Comparison of ENCODE assay signal across 33 cellular contexts in the genomic region with DNA sequence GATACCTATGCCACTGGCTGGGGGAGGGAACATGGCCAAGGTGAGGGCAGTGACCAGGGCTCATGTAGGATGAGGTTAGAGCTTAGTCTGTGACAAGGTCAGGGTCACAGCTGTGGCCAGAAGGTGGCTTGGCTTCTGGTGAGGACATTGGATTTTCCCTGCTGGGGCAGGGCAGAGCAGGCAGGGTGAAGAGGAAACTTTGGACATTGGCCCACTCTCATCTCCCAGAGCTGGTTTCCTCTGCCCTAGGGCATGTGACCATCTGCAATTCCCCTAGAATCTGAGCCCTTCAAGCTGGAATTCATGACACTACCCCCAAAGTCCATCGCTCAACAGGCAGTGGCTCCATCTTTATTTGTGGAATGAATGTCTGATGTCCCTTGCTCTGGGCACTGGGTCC. TPM values are rescaled to one million over a fixed set of nuclear protein-coding genes. Genes with fewer than 3 reads are reported as not detected.
"Had no signal": no experiment of that assay in that cellular context is flagged by ENCODE, and none has a peak within 500 bp of the region (broad histone marks: within the 10 kb centered on the region; RNA-seq: fewer than 3 reads in every experiment).

No MANE protein-coding gene starts in this region.

- DNase-seq: activated B cell treated with CpG ODN at 0.5 μM for 24 hours; activated CD4-positive, alpha-beta memory T cell treated with anti-CD3 and anti-CD28 coated beads, Interleukin-2, amount 10 ng/mL, durations not matched to agents 7 days and 5 days; activated CD4-positive, alpha-beta T cell treated with anti-CD3 and anti-CD28 coated beads for 1 hour; activated CD4-positive, alpha-beta T cell treated with anti-CD3 and anti-CD28 coated beads for 36 hours; activated CD4-positive, alpha-beta T cell treated with anti-CD3 and anti-CD28 coated beads for 48 hours; activated CD4-positive, alpha-beta T cell treated with anti-CD3 and anti-CD28 coated beads, Interleukin-2, amount 10 ng/mL, durations not matched to agents 7 days and 5 days; activated CD4-positive, alpha-beta T cell treated with anti-CD3 and anti-CD28 coated beads, Interleukin-2, amount 50 U/mL, for 48 hours; activated CD8-positive, alpha-beta memory T cell treated with anti-CD3 and anti-CD28 coated beads for 24 hours; activated CD8-positive, alpha-beta memory T cell treated with anti-CD3 and anti-CD28 coated beads, Interleukin-2, amount 10 ng/mL, durations not matched to agents 7 days and 5 days; activated CD8-positive, alpha-beta memory T cell treated with anti-CD3 and anti-CD28 coated beads, Interleukin-2, amount 50 U/mL, for 48 hours; activated CD8-positive, alpha-beta T cell treated with anti-CD3 and anti-CD28 coated beads, Interleukin-2, amount 10 ng/mL, durations not matched to agents 7 days and 5 days; activated effector memory CD4-positive, alpha-beta T cell treated with Interleukin-2 at 50 U/mL for 16 hours; activated gamma-delta T cell; activated naive CD4-positive, alpha-beta T cell treated with anti-CD3 and anti-CD28 coated beads, Interleukin-2, amount 10 ng/mL, durations not matched to agents 7 days and 5 days; activated naive CD4-positive, alpha-beta T cell treated with Interleukin-2 at 50 U/mL for 16 hours; activated naive CD8-positive, alpha-beta T cell treated with anti-CD3 and anti-CD28 coated beads, Interleukin-2, amount 10 ng/mL, durations not matched to agents 7 days and 5 days; activated naive CD8-positive, alpha-beta T cell treated with anti-CD3 and anti-CD28 coated beads, Interleukin-2, amount 50 U/mL, for 24 hours; activated T-cell treated with anti-CD3 and anti-CD28 coated beads, Interleukin-2, amount 50 U/mL, for 24 hours; activated T-cell treated with anti-CD3 and anti-CD28 coated beads, Interleukin-2, amount 50 U/mL, for 48 hours; amygdala; anterior cingulate cortex; caudate nucleus; cerebellar nuclear complex; T-helper 1 cell; T-helper 2 cell; T-helper 9 cell had no signal

- H3K9me3 ChIP-seq: ascending aorta had no signal

- FAIRE-seq: bronchial epithelial cell, TTC549 had no signal

- H3K4me3 ChIP-seq: ascending aorta, cardiac muscle cell had no signal

- H3K27ac ChIP-seq: ascending aorta, cardiac muscle cell, VCaP had no signal

- ATAC-seq: activated CD4-positive, alpha-beta T cell treated with anti-CD3 and anti-CD28 coated beads for 36 hours; activated CD8-positive, alpha-beta memory T cell treated with anti-CD3 and anti-CD28 coated beads, Interleukin-2, amount 10 ng/mL, durations not matched to agents 7 days and 5 days; activated CD8-positive, alpha-beta T cell treated with anti-CD3 and anti-CD28 coated beads, Interleukin-2, amount 10 ng/mL, durations not matched to agents 7 days and 5 days; activated naive CD8-positive, alpha-beta T cell treated with anti-CD3 and anti-CD28 coated beads, Interleukin-2, amount 50 U/mL, for 24 hours had no signal

- H3K36me3 ChIP-seq: ascending aorta, cardiac muscle cell had no signal

RNA-seq across cellular contexts. Expression of a gene that starts 5.3 kb away (rescaled TPM):
- total RNA-seq: activated B cell treated with CpG ODN at 0.5 μM for 24 hours; activated T-helper 2 cell treated with anti-CD3 and anti-CD28 coated beads, Interferon-gamma antibody, Interleukin-2, Interleukin-4, amounts not matched to agents 10 μg/mL and 5 μg/mL and 100 μg/mL, durations not matched to agents 14 hours and 24 hours and 36 hours; ascending aorta; bronchial epithelial cell; cardiac muscle cell had no signal
- polyA plus RNA-seq: cardiac muscle cell had no signal

RNA-seq across cellular contexts. Expression of a gene that starts 56.5 kb away (rescaled TPM):
- total RNA-seq: activated B cell treated with CpG ODN at 0.5 μM for 24 hours; activated CD4-positive, alpha-beta memory T cell treated with anti-CD3 and anti-CD28 coated beads, Interleukin-2, amount 10 ng/mL, durations not matched to agents 7 days and 5 days; activated CD4-positive, alpha-beta T cell treated with anti-CD3 and anti-CD28 coated beads for 36 hours; activated CD4-positive, alpha-beta T cell treated with anti-CD3 and anti-CD28 coated beads, Interleukin-2, amount 10 ng/mL, durations not matched to agents 7 days and 5 days; activated CD8-positive, alpha-beta memory T cell treated with anti-CD3 and anti-CD28 coated beads, Interleukin-2, amount 10 ng/mL, durations not matched to agents 7 days and 5 days; activated CD8-positive, alpha-beta T cell treated with anti-CD3 and anti-CD28 coated beads, Interleukin-2, amount 10 ng/mL, durations not matched to agents 7 days and 5 days; activated naive CD8-positive, alpha-beta T cell treated with anti-CD3 and anti-CD28 coated beads, Interleukin-2, amount 10 ng/mL, durations not matched to agents 7 days and 5 days; activated T-helper 2 cell treated with anti-CD3 and anti-CD28 coated beads, Interferon-gamma antibody, Interleukin-2, Interleukin-4, amounts not matched to agents 10 μg/mL and 5 μg/mL and 100 μg/mL, durations not matched to agents 14 hours and 24 hours and 36 hours; ascending aorta; bronchial epithelial cell; cardiac muscle cell had no signal
- polyA plus RNA-seq: adipose tissue, cardiac muscle cell had no signal
